ENCODE assay signal across 16 cellular contexts in the genomic region with DNA sequence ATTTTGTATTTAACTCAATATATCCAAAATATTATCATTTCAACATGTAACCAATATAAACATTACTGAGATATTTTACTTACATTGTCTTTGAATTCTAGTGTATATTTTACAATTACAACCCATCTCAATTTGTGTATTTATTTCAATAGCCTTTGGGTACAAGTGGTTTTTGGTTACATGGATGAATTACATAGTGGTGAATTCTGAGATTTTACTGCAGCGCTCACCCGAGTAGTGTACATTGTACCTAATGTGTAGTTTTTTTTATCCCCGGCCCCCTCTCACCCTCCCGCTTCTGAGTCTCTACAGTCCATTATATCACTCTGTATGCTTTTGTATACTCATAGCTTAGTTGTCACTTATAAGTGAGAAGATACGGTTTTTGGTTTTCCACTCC.
DNase-seq lines count a peak whose midpoint lies in the region; ATAC-seq, FAIRE-seq and TF ChIP-seq lines count a peak whose summit lies in the region.
"Had no signal": no experiment of that assay in that cellular context is flagged by ENCODE, and none has a peak within 500 bp of the region (broad histone marks: within the 10 kb centered on the region; RNA-seq: fewer than 3 reads in every experiment).

No MANE protein-coding gene starts in this region.

- no peaks in the 10 kb centered on the region for H3K9me3 ChIP-seq in ascending aorta

- H3K36me3 ChIP-seq in ascending aorta, result no peaks in the 10 kb centered on the region

- no peaks in the 10 kb centered on the region for H3K4me1 ChIP-seq in ascending aorta

- H3K27ac ChIP-seq in ascending aorta, result no peak overlapping the region
- H3K27ac ChIP-seq: 22Rv1, HL-60 had no signal

- no peaks in the 10 kb centered on the region for H3K27me3 ChIP-seq in ascending aorta

- peak in 2 of 3 experiments; percentile 1 to 5 for DNase-seq in NCI-H1417 (lab: John Stamatoyannopoulos, UW)
- DNase-seq in NCI-H1417 treated with DMSO at 0.1 percent for 48 hours (lab: John Stamatoyannopoulos, UW), result no peak
- DNase-seq in NCI-H128 (lab: John Stamatoyannopoulos, UW; ENCODE audit: unreplicated experiment), result peak; percentile 10
- DNase-seq in NCI-H2107 treated with DMSO at 0.1 percent for 48 hours (lab: John Stamatoyannopoulos, UW; ENCODE audit: unreplicated experiment), result peak; percentile 22
- DNase-seq in left ventricle myocardium superior, result no peak
- no peak for DNase-seq in ascending aorta (ENCODE audit: low spot score in 2 of 2)
- DNase-seq: CD8-positive, alpha-beta T cell; DMS53; GF-D8; GOT3; H9; HFFc6 had no signal

- no peak overlapping the region for H3K4me3 ChIP-seq in ascending aorta

- no peak for ATAC-seq in left ventricle myocardium superior
- ATAC-seq: CD8-positive, alpha-beta T cell had no signal

- no peak for TF ChIP-seq CTCF in ascending aorta (IDR thresholded peaks at IDR 0.05)

- peak; percentile 78 for FAIRE-seq in TTC549 (lab: Jason Lieb, UNC)
- FAIRE-seq: GM19239 had no signal

- intact Hi-C loops in left ventricle myocardium superior (cut with micrococcal nuclease), result no loop called here
- intact Hi-C loops in ascending aorta (cut with DNase I), result no loop called here

Comparison
In these comparisons a context has a peak if more than half of its experiments do, and no peak if none do; other contexts are left out.
1. DNase-seq: peak in NCI-H1417 (2 of 3), NCI-H128 (single experiment) and NCI-H2107 treated with DMSO at 0.1 percent for 48 hours (single experiment); none in NCI-H1417 treated with DMSO at 0.1 percent for 48 hours (single experiment), left ventricle myocardium superior (single experiment) and ascending aorta (0 of 2).